31 cellular contexts compared by ENCODE assay signal in genomic region chr20:61297491-61297890, GRCh38. TPM values are rescaled to one million over a fixed set of nuclear protein-coding genes. Genes with fewer than 3 reads are reported as not detected.
"Had no signal": no experiment of that assay in that cellular context is flagged by ENCODE, and none has a peak within 500 bp of the region (broad histone marks: within the 10 kb centered on the region; RNA-seq: fewer than 3 reads in every experiment).

No MANE protein-coding gene starts in this region.

- H3K27ac Mint-ChIP-seq: activated CD4-positive, alpha-beta memory T cell treated with anti-CD3 and anti-CD28 coated beads, Interleukin-2, amount 10 ng/mL, durations not matched to agents 7 days and 5 days; activated CD4-positive, alpha-beta T cell treated with anti-CD3 and anti-CD28 coated beads, Interleukin-2, amount 10 ng/mL, durations not matched to agents 7 days and 5 days; activated naive CD4-positive, alpha-beta T cell treated with anti-CD3 and anti-CD28 coated beads, Interleukin-2, amount 10 ng/mL, durations not matched to agents 7 days and 5 days; activated naive CD4-positive, alpha-beta T cell treated with anti-CD3 and anti-CD28 coated beads, Interleukin-2, amount 50 U/mL, for 72 hours; activated naive CD8-positive, alpha-beta T cell treated with anti-CD3 and anti-CD28 coated beads, Interleukin-2, amount 10 ng/mL, durations not matched to agents 7 days and 5 days; activated T-cell treated with anti-CD3 and anti-CD28 coated beads, Interleukin-2, amount 50 U/mL, for 72 hours; dendritic cell treated with granulocyte-macrophage colony-stimulating factor and Interleukin-4, amounts not matched to agents 40 ng/mL and 50 ng/mL, for 4 days; endodermal cell; T-helper 1 cell treated with Interleukin-12 subunit alpha and Interleukin-12 subunit beta and Interleukin-4 antibody, amounts not matched to agents 30 μg/mL and 1 μg/mL, for 36 hours; WTC11 had no signal

- DNase-seq: activated CD4-positive, alpha-beta memory T cell treated with anti-CD3 and anti-CD28 coated beads, Interleukin-2, amount 10 ng/mL, durations not matched to agents 7 days and 5 days; activated CD4-positive, alpha-beta T cell treated with anti-CD3 and anti-CD28 coated beads for 1 hour; activated CD4-positive, alpha-beta T cell treated with anti-CD3 and anti-CD28 coated beads for 4 hours; activated CD4-positive, alpha-beta T cell treated with anti-CD3 and anti-CD28 coated beads, Interleukin-2, amount 10 ng/mL, durations not matched to agents 7 days and 5 days; activated CD4-positive, alpha-beta T cell treated with anti-CD3 and anti-CD28 coated beads, Interleukin-2, amount 50 U/mL, for 4 hours; activated gamma-delta T cell; activated naive CD4-positive, alpha-beta T cell; activated naive CD4-positive, alpha-beta T cell treated with anti-CD3 and anti-CD28 coated beads, Interleukin-2, amount 10 ng/mL, durations not matched to agents 7 days and 5 days; activated naive CD8-positive, alpha-beta T cell treated with anti-CD3 and anti-CD28 coated beads, Interleukin-2, amount 10 ng/mL, durations not matched to agents 7 days and 5 days; activated T-cell treated with anti-CD3 and anti-CD28 coated beads, Interleukin-2, amount 50 U/mL, for 72 hours; effector memory CD4-positive, alpha-beta T cell; endodermal cell; glutamatergic neuron; heart left ventricle; T-helper 9 cell had no signal

- H3K36me3 Mint-ChIP-seq: activated naive CD4-positive, alpha-beta T cell treated with anti-CD3 and anti-CD28 coated beads, Interleukin-2, amount 10 ng/mL, durations not matched to agents 7 days and 5 days; activated naive CD4-positive, alpha-beta T cell treated with anti-CD3 and anti-CD28 coated beads, Interleukin-2, amount 50 U/mL, for 72 hours; activated naive CD8-positive, alpha-beta T cell treated with anti-CD3 and anti-CD28 coated beads, Interleukin-2, amount 10 ng/mL, durations not matched to agents 7 days and 5 days; WTC11 had no signal

- H3K9me3 ChIP-seq: ascending aorta, heart left ventricle had no signal

- ATAC-seq: activated naive CD4-positive, alpha-beta T cell treated with anti-CD3 and anti-CD28 coated beads, Interleukin-2, amount 50 U/mL, for 72 hours; activated T-cell treated with anti-CD3 and anti-CD28 coated beads, Interleukin-2, amount 50 U/mL, for 72 hours; esophagus mucosa; heart left ventricle; WTC11 had no signal

- H3K27me3 Mint-ChIP-seq: activated CD4-positive, alpha-beta memory T cell treated with anti-CD3 and anti-CD28 coated beads, Interleukin-2, amount 10 ng/mL, durations not matched to agents 7 days and 5 days; activated CD4-positive, alpha-beta T cell treated with anti-CD3 and anti-CD28 coated beads, Interleukin-2, amount 10 ng/mL, durations not matched to agents 7 days and 5 days; activated naive CD4-positive, alpha-beta T cell treated with anti-CD3 and anti-CD28 coated beads, Interleukin-2, amount 10 ng/mL, durations not matched to agents 7 days and 5 days; activated naive CD8-positive, alpha-beta T cell treated with anti-CD3 and anti-CD28 coated beads, Interleukin-2, amount 10 ng/mL, durations not matched to agents 7 days and 5 days; central memory CD8-positive, alpha-beta T cell; dendritic cell treated with granulocyte-macrophage colony-stimulating factor and Interleukin-4, amounts not matched to agents 40 ng/mL and 50 ng/mL, for 4 days had no signal

- H3K4me1 Mint-ChIP-seq: activated CD4-positive, alpha-beta memory T cell treated with anti-CD3 and anti-CD28 coated beads, Interleukin-2, amount 10 ng/mL, durations not matched to agents 7 days and 5 days; activated CD4-positive, alpha-beta T cell treated with anti-CD3 and anti-CD28 coated beads, Interleukin-2, amount 10 ng/mL, durations not matched to agents 7 days and 5 days; activated naive CD4-positive, alpha-beta T cell treated with anti-CD3 and anti-CD28 coated beads, Interleukin-2, amount 10 ng/mL, durations not matched to agents 7 days and 5 days; activated naive CD8-positive, alpha-beta T cell treated with anti-CD3 and anti-CD28 coated beads, Interleukin-2, amount 10 ng/mL, durations not matched to agents 7 days and 5 days; central memory CD8-positive, alpha-beta T cell; endodermal cell had no signal

- H3K4me1 ChIP-seq: ascending aorta had no signal

- H3K9me3 Mint-ChIP-seq: activated naive CD8-positive, alpha-beta T cell treated with anti-CD3 and anti-CD28 coated beads, Interleukin-2, amount 10 ng/mL, durations not matched to agents 7 days and 5 days; activated T-cell treated with anti-CD3 and anti-CD28 coated beads, Interleukin-2, amount 50 U/mL, for 72 hours; dendritic cell treated with granulocyte-macrophage colony-stimulating factor and Interleukin-4, amounts not matched to agents 40 ng/mL and 50 ng/mL, for 4 days; endodermal cell; T-helper 1 cell treated with Interleukin-12 subunit alpha and Interleukin-12 subunit beta and Interleukin-4 antibody, amounts not matched to agents 30 μg/mL and 1 μg/mL, for 36 hours; WTC11 had no signal

- H3K27ac ChIP-seq: ascending aorta, brain microvascular endothelial cell, coronary artery, heart left ventricle, VCaP had no signal

- H3K36me3 ChIP-seq: ascending aorta, brain microvascular endothelial cell, heart left ventricle had no signal

- H3K27me3 ChIP-seq: ascending aorta, brain microvascular endothelial cell, heart left ventricle had no signal

- FAIRE-seq: bronchial epithelial cell, frontal cortex, TTC549 had no signal

- H3K4me3 Mint-ChIP-seq: activated CD4-positive, alpha-beta memory T cell treated with anti-CD3 and anti-CD28 coated beads, Interleukin-2, amount 10 ng/mL, durations not matched to agents 7 days and 5 days; activated CD4-positive, alpha-beta T cell treated with anti-CD3 and anti-CD28 coated beads, Interleukin-2, amount 10 ng/mL, durations not matched to agents 7 days and 5 days; activated naive CD4-positive, alpha-beta T cell treated with anti-CD3 and anti-CD28 coated beads, Interleukin-2, amount 10 ng/mL, durations not matched to agents 7 days and 5 days; activated naive CD8-positive, alpha-beta T cell treated with anti-CD3 and anti-CD28 coated beads, Interleukin-2, amount 10 ng/mL, durations not matched to agents 7 days and 5 days; activated T-cell treated with anti-CD3 and anti-CD28 coated beads, Interleukin-2, amount 50 U/mL, for 72 hours; central memory CD8-positive, alpha-beta T cell; dendritic cell treated with granulocyte-macrophage colony-stimulating factor and Interleukin-4, amounts not matched to agents 40 ng/mL and 50 ng/mL, for 4 days; endodermal cell; T-helper 1 cell treated with Interleukin-12 subunit alpha and Interleukin-12 subunit beta and Interleukin-4 antibody, amounts not matched to agents 30 μg/mL and 1 μg/mL, for 36 hours; WTC11 had no signal

- H3K4me3 ChIP-seq: ascending aorta, coronary artery, dorsolateral prefrontal cortex, heart left ventricle had no signal

RNA-seq across cellular contexts. Expression of gene CDH4, which starts 45.4 kb away (rescaled TPM):
- total RNA-seq: activated CD4-positive, alpha-beta T cell treated with anti-CD3 and anti-CD28 coated beads, Interleukin-2, amount 10 ng/mL, durations not matched to agents 7 days and 5 days; ascending aorta; cardiac septum; esophagus mucosa; T-helper 2 cell treated with Interferon-gamma antibody and Interleukin-4, amounts not matched to agents 100 ng/mL and 5 ng/mL, for 36 hours had no signal
